19 cellular contexts compared by ENCODE assay signal in the genomic region with DNA sequence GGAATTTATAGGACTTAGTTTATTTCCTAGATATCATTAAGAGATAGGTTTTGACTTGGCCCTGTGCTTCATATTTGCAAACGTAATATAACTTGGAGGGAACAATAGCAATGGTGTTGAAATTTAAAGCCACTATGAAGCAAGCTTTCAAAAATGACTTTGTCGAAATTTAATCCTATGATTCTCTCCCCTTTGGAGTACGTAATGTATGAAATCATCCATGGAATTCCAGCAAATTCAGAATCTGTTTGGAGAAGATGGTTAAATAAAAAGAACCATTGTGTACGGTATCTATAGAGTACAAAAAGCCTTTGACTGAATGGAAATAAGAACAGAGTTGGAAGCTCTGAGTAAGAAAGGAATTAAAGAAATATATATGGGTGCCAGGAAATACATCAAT.
A peak's percentile ranks its signal among the peaks of the same experiment; 100 is the strongest.
DNase-seq lines count a peak whose midpoint lies in the region; ATAC-seq and TF ChIP-seq lines count a peak whose summit lies in the region.
"Had no signal": no experiment of that assay in that cellular context is flagged by ENCODE, and none has a peak within 500 bp of the region (broad histone marks: within the 10 kb centered on the region; RNA-seq: fewer than 3 reads in every experiment).

No MANE protein-coding gene starts in this region.

- peaks cover 57% of the 10 kb centered on the region for H3K4me1 Mint-ChIP-seq in CD8-positive, alpha-beta T cell (ENCODE audit: low read depth)
- H3K4me1 Mint-ChIP-seq in neural crest cell, result peaks cover 51% of the 10 kb centered on the region

- no peak overlapping the region for H3K27ac ChIP-seq in CD8-positive, alpha-beta T cell (ENCODE audit: low read depth, low read length)
- H3K27ac ChIP-seq: Peyer's patch had no signal

- 0 out of 2 replicates have a peak, but pooled peaks cover 2% of the 10 kb centered on the region for H3K79me2 ChIP-seq in Loucy (ENCODE audit: insufficient read depth, low read length)

- no peaks in the 10 kb centered on the region for H3K27me3 Mint-ChIP-seq in CD8-positive, alpha-beta T cell (ENCODE audit: low read depth)
- H3K27me3 Mint-ChIP-seq in neural crest cell (ENCODE audit: low read depth), result no peaks in the 10 kb centered on the region
- H3K27me3 Mint-ChIP-seq: CD4-positive, CD25-positive, alpha-beta regulatory T cell had no signal

- H4K20me1 ChIP-seq in Loucy (ENCODE audit: insufficient read depth, low read length, poor library complexity, severe bottlenecking), result peaks cover 3% of the 10 kb centered on the region

- POLR2A ChIA-PET in CD8-positive, alpha-beta T cell (lab: Charles Lee), result interaction anchor here (0.6 to 1.5 kb wide), 2 partner anchors 10 to 682 kb away, joined by 3 to 5 read pairs; no protein-coding TSS in a partner anchor

- no peak overlapping the region for H3K4me3 Mint-ChIP-seq in CD8-positive, alpha-beta T cell
- peak overlapping the region; percentile 1 for H3K4me3 Mint-ChIP-seq in neural crest cell
- H3K4me3 Mint-ChIP-seq: CD4-positive, CD25-positive, alpha-beta regulatory T cell had no signal

- H3K27me3 ChIP-seq in CD8-positive, alpha-beta T cell (ENCODE audit: insufficient read depth, low read length), result no peaks in the 10 kb centered on the region
- no peaks in the 10 kb centered on the region for H3K27me3 ChIP-seq in Loucy (ENCODE audit: insufficient read depth, low read length, poor library complexity, severe bottlenecking)
- H3K27me3 ChIP-seq: Peyer's patch had no signal

- no peak overlapping the region for H3K4me3 ChIP-seq in CD8-positive, alpha-beta T cell (ENCODE audit: low read depth, low read length)
- no peak overlapping the region for H3K4me3 ChIP-seq in Loucy (ENCODE audit: low read length, poor library complexity, severe bottlenecking)
- H3K4me3 ChIP-seq in epithelial cell of esophagus (ENCODE audit: low read length), result no peak overlapping the region
- H3K4me3 ChIP-seq: Peyer's patch had no signal

- intact Hi-C loops in CD8-positive, alpha-beta T cell (cut with DNase I, micrococcal nuclease), result no loop called here

- CTCF ChIA-PET in CD8-positive, alpha-beta T cell (lab: Charles Lee), result interaction anchor here (0.6 kb wide), 1 partner anchor 411 kb away, joined by 3 read pairs; no protein-coding TSS in a partner anchor

- H3F3A ChIP-seq in Loucy (ENCODE audit: low read depth), result peaks cover 7% of the 10 kb centered on the region; the same call in 1 of the 2 replicates

- ATAC-seq in CD8-positive, alpha-beta T cell, result no peak
- ATAC-seq in HG02884 (IDR thresholded peaks at IDR 0.05; ENCODE audit: unreplicated experiment), result no peak

- no peaks in the 10 kb centered on the region for H3K9me2 ChIP-seq in Loucy (replicated peaks; ENCODE audit: low read depth, low read length)

- DNase-seq in CD8-positive, alpha-beta T cell, result no peak
- DNase-seq in epithelial cell of esophagus (ENCODE audit: low read depth) (peak; percentile 7), neural crest cell (ENCODE audit: low read depth, low spot score) (no peak), NCI-H345 treated with DMSO at 0.1 percent for 48 hours (lab: John Stamatoyannopoulos, UW; ENCODE audit: unreplicated experiment) (no peak), NOMO-1 (lab: John Stamatoyannopoulos, UW; ENCODE audit: unreplicated experiment in 2 of 2) (no peak)
- DNase-seq: ACHN; CD4-positive, CD25-positive, alpha-beta regulatory T cell; DND-41; GDM1; HCEC 1CT; Kasumi-1; MV-4-11; NCI-H2107; NCI-H446 treated with DMSO at 0.1 percent for 48 hours; NCI-H774; Peyer's patch; SHP77 had no signal

- H3K27ac Mint-ChIP-seq in CD8-positive, alpha-beta T cell, result peak overlapping the region; percentile 3
- peak overlapping the region; percentile 53 for H3K27ac Mint-ChIP-seq in neural crest cell (ENCODE audit: unreplicated experiment)
- H3K27ac Mint-ChIP-seq: CD4-positive, CD25-positive, alpha-beta regulatory T cell had no signal

- peaks cover 58% of the 10 kb centered on the region for H3K36me3 Mint-ChIP-seq in CD8-positive, alpha-beta T cell
- peaks cover 4% of the 10 kb centered on the region for H3K36me3 Mint-ChIP-seq in neural crest cell (ENCODE audit: low read depth)

- H3K9me3 ChIP-seq in CD8-positive, alpha-beta T cell (ENCODE audit: low read length), result no peaks in the 10 kb centered on the region
- no peaks in the 10 kb centered on the region for H3K9me3 ChIP-seq in Loucy (ENCODE audit: insufficient read depth, low read depth, low read length)
- H3K9me3 ChIP-seq: Peyer's patch had no signal

- H2AFZ ChIP-seq in Loucy (ENCODE audit: low read length), result no peak overlapping the region

- no peak for TF ChIP-seq CTCF in CD8-positive, alpha-beta T cell (IDR thresholded peaks at IDR 0.05)
- TF ChIP-seq CTCF in Loucy (conservative IDR thresholded peaks at IDR 0.05; ENCODE audit: low read length), result no peak
- TF ChIP-seq CTCF in epithelial cell of esophagus (IDR thresholded peaks at IDR 0.05; ENCODE audit: insufficient read depth, low read depth, low read length, missing control alignments), result no peak
- TF ChIP-seq CTCF in neural crest cell (conservative IDR thresholded peaks at IDR 0.05), result no peak

- peaks cover 4% of the 10 kb centered on the region for H3K36me3 ChIP-seq in CD8-positive, alpha-beta T cell (ENCODE audit: insufficient read depth, low read length)
- peaks cover 3% of the 10 kb centered on the region; the same call in 1 of the 2 replicates for H3K36me3 ChIP-seq in Loucy (ENCODE audit: insufficient read depth, low read length)
- H3K36me3 ChIP-seq: Peyer's patch had no signal

- peaks cover 19% of the 10 kb centered on the region for H3K4me1 ChIP-seq in CD8-positive, alpha-beta T cell (ENCODE audit: insufficient read depth, low read length)
- H3K4me1 ChIP-seq in Loucy (ENCODE audit: insufficient read depth, low read length, poor library complexity, severe bottlenecking), result peaks cover 13% of the 10 kb centered on the region
- H3K4me1 ChIP-seq: Peyer's patch had no signal

- H3K4me2 ChIP-seq in Loucy (ENCODE audit: low read depth, low read length, poor library complexity, severe bottlenecking), result peak overlapping the region; percentile 44

- H3K9ac ChIP-seq in Loucy (ENCODE audit: low read depth, low read length, poor library complexity, severe bottlenecking), result no peak overlapping the region

- no peaks in the 10 kb centered on the region for H3K9me3 Mint-ChIP-seq in CD8-positive, alpha-beta T cell
- H3K9me3 Mint-ChIP-seq in neural crest cell, result peaks cover 11% of the 10 kb centered on the region
